ENCODE assay signal across 21 cellular contexts in the genomic region with DNA sequence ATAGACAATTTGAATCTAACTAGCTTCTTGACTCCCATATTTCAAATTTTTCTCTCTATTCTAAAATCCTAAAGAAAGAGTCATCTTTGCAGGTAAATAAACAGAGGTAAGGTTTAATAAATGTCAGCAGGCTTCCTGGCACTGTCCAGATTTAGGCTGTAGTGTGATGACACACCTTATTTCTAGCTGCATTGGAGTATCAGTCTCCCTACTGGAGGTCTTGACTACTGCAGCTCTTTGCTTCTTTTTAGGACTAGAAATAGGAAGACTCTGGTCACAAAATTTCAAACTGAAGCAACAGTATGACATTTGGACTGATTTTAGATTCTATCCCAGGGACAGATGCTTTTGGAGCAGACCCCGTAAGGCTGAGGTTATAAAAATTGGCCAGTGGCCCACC. TPM values are rescaled to one million over a fixed set of nuclear protein-coding genes. Genes with fewer than 3 reads are reported as not detected.
DNase-seq lines count a peak whose midpoint lies in the region; ATAC-seq and TF ChIP-seq lines count a peak whose summit lies in the region.
"Had no signal": no experiment of that assay in that cellular context is flagged by ENCODE, and none has a peak within 500 bp of the region (broad histone marks: within the 10 kb centered on the region; RNA-seq: fewer than 3 reads in every experiment).

No MANE protein-coding gene starts in this region.

- H3K9me2 ChIP-seq in GM23338 (ENCODE audit: insufficient read depth) = no peaks in the 10 kb centered on the region

- no peaks in the 10 kb centered on the region for H3K9me3 ChIP-seq in body of pancreas
- H3K9me3 ChIP-seq: BLaER1, SJCRH30 had no signal

- DNase-seq in GM23338 (ENCODE audit: low spot score) = peak; percentile 18
- peak; percentile 86 for DNase-seq in NCI-H69 (lab: John Stamatoyannopoulos, UW)
- no peak for DNase-seq in endothelial cell (ENCODE audit: low spot score)
- DNase-seq in NCI-H1436 treated with DMSO at 0.1 percent for 48 hours (lab: John Stamatoyannopoulos, UW) = no peak
- no peak for DNase-seq in body of pancreas
- DNase-seq: CD8-positive, alpha-beta T cell; DND-41; NCI-H1048; NCI-H146; NCI-H2029 treated with DMSO at 0.1 percent for 48 hours; NCI-H2171 treated with DMSO at 0.1 percent for 48 hours; NCI-H446; NCI-H748 treated with DMSO at 0.1 percent for 48 hours; SJCRH30 had no signal

- no peaks in the 10 kb centered on the region for H4K20me1 ChIP-seq in GM23338 (replicated peaks; ENCODE audit: insufficient read depth)
- H4K20me1 ChIP-seq: BLaER1 had no signal

- H2AFZ ChIP-seq in GM23338 = no peak overlapping the region

- TF ChIP-seq CTCF in 22Rv1 (IDR thresholded peaks at IDR 0.05) (0 out of 2 replicates have a peak, but pooled peaks have one; percentile 13), GM23338 (conservative IDR thresholded peaks at IDR 0.05; ENCODE audit: low read depth in 2 of 2) (peak in 1 of 2 experiments; percentile 22; a peak in 2 of 4 replicates), endothelial cell (IDR thresholded peaks at IDR 0.05; ENCODE audit: unreplicated experiment) (peak; percentile 17), body of pancreas (IDR thresholded peaks at IDR 0.05) (no peak)

- no peaks in the 10 kb centered on the region for H3K4me1 ChIP-seq in GM23338 (ENCODE audit: insufficient read depth)
- peaks cover 22% of the 10 kb centered on the region for H3K4me1 ChIP-seq in body of pancreas
- H3K4me1 ChIP-seq: SJCRH30 had no signal

- H3K36me3 ChIP-seq in GM23338 (ENCODE audit: insufficient read depth) = no peaks in the 10 kb centered on the region
- H3K36me3 ChIP-seq in body of pancreas (replicated peaks in 1 of 2; ENCODE audit: insufficient read depth in 1 of 2, low read depth in 2 of 2) = no peaks in the 10 kb centered on the region
- H3K36me3 ChIP-seq: BLaER1, SJCRH30 had no signal

- H3K27ac ChIP-seq in 22Rv1 (no peak overlapping the region), GM23338 (ENCODE audit: low read depth) (no peak overlapping the region), body of pancreas (no peak overlapping the region)
- H3K27ac ChIP-seq: BLaER1, SJCRH30 had no signal

- intact Hi-C loops in body of pancreas (cut with DNase I) = no loop called here

- no peak overlapping the region for H3K27ac Mint-ChIP-seq in GM23338
- H3K27ac Mint-ChIP-seq in endothelial cell (ENCODE audit: unreplicated experiment) = no peak overlapping the region
- H3K27ac Mint-ChIP-seq: CD8-positive, alpha-beta T cell had no signal

- no peaks in the 10 kb centered on the region for H3K79me2 ChIP-seq in GM23338 (replicated peaks; ENCODE audit: insufficient read depth)

- H3K4me2 ChIP-seq in GM23338 = no peak overlapping the region

- H3F3A ChIP-seq in GM23338 (replicated peaks; ENCODE audit: low read depth) = no peaks in the 10 kb centered on the region

- WGBS in body of pancreas, 2 donors = 90 to 93% methylated on average over 1 of the region's 1 CpG

- H3K9me3 Mint-ChIP-seq in GM23338 = no peaks in the 10 kb centered on the region
- H3K9me3 Mint-ChIP-seq in endothelial cell (ENCODE audit: unreplicated experiment) = no peaks in the 10 kb centered on the region
- H3K9me3 Mint-ChIP-seq: CD8-positive, alpha-beta T cell had no signal

- ATAC-seq in GM23338 (no peak), body of pancreas (no peak), GM19395 (IDR thresholded peaks at IDR 0.05; ENCODE audit: unreplicated experiment) (no peak)
- ATAC-seq: CD8-positive, alpha-beta T cell had no signal

- no peaks in the 10 kb centered on the region for H3K27me3 Mint-ChIP-seq in GM23338 (ENCODE audit: insufficient read depth, low read depth, poor library complexity)
- H3K27me3 Mint-ChIP-seq in endothelial cell (ENCODE audit: unreplicated experiment) = peaks cover 2% of the 10 kb centered on the region

- H3K4me1 Mint-ChIP-seq in GM23338 (no peaks in the 10 kb centered on the region), endothelial cell (ENCODE audit: unreplicated experiment) (peaks cover 8% of the 10 kb centered on the region)

- H3K4me3 ChIP-seq in GM23338 = no peak overlapping the region
- no peak overlapping the region for H3K4me3 ChIP-seq in body of pancreas
- H3K4me3 ChIP-seq: BLaER1, SJCRH30 had no signal

- H3K27me3 ChIP-seq in GM23338 (ENCODE audit: insufficient read depth) (no peaks in the 10 kb centered on the region), body of pancreas (no peaks in the 10 kb centered on the region)
- H3K27me3 ChIP-seq: BLaER1 had no signal

- H3K36me3 Mint-ChIP-seq in GM23338 (ENCODE audit: low read depth) = no peaks in the 10 kb centered on the region
- peaks cover 4% of the 10 kb centered on the region for H3K36me3 Mint-ChIP-seq in endothelial cell (ENCODE audit: low read depth, unreplicated experiment)
- H3K36me3 Mint-ChIP-seq: CD8-positive, alpha-beta T cell had no signal

- TF ChIP-seq POLR2A in body of pancreas (IDR thresholded peaks at IDR 0.05) = no peak

- no peak overlapping the region for H3K4me3 Mint-ChIP-seq in GM23338
- no peak overlapping the region for H3K4me3 Mint-ChIP-seq in endothelial cell (ENCODE audit: unreplicated experiment)
- H3K4me3 Mint-ChIP-seq: CD8-positive, alpha-beta T cell had no signal

TF ChIP-seq in GM23338, 12 proteins besides CTCF, POLR2A, EP300 and RAD21 (continues in another document):
- no peak for TF ChIP-seq EZH2 (IDR thresholded peaks at IDR 0.05; ENCODE audit: low read depth, unreplicated experiment)
- TF ChIP-seq, protein P1, sequence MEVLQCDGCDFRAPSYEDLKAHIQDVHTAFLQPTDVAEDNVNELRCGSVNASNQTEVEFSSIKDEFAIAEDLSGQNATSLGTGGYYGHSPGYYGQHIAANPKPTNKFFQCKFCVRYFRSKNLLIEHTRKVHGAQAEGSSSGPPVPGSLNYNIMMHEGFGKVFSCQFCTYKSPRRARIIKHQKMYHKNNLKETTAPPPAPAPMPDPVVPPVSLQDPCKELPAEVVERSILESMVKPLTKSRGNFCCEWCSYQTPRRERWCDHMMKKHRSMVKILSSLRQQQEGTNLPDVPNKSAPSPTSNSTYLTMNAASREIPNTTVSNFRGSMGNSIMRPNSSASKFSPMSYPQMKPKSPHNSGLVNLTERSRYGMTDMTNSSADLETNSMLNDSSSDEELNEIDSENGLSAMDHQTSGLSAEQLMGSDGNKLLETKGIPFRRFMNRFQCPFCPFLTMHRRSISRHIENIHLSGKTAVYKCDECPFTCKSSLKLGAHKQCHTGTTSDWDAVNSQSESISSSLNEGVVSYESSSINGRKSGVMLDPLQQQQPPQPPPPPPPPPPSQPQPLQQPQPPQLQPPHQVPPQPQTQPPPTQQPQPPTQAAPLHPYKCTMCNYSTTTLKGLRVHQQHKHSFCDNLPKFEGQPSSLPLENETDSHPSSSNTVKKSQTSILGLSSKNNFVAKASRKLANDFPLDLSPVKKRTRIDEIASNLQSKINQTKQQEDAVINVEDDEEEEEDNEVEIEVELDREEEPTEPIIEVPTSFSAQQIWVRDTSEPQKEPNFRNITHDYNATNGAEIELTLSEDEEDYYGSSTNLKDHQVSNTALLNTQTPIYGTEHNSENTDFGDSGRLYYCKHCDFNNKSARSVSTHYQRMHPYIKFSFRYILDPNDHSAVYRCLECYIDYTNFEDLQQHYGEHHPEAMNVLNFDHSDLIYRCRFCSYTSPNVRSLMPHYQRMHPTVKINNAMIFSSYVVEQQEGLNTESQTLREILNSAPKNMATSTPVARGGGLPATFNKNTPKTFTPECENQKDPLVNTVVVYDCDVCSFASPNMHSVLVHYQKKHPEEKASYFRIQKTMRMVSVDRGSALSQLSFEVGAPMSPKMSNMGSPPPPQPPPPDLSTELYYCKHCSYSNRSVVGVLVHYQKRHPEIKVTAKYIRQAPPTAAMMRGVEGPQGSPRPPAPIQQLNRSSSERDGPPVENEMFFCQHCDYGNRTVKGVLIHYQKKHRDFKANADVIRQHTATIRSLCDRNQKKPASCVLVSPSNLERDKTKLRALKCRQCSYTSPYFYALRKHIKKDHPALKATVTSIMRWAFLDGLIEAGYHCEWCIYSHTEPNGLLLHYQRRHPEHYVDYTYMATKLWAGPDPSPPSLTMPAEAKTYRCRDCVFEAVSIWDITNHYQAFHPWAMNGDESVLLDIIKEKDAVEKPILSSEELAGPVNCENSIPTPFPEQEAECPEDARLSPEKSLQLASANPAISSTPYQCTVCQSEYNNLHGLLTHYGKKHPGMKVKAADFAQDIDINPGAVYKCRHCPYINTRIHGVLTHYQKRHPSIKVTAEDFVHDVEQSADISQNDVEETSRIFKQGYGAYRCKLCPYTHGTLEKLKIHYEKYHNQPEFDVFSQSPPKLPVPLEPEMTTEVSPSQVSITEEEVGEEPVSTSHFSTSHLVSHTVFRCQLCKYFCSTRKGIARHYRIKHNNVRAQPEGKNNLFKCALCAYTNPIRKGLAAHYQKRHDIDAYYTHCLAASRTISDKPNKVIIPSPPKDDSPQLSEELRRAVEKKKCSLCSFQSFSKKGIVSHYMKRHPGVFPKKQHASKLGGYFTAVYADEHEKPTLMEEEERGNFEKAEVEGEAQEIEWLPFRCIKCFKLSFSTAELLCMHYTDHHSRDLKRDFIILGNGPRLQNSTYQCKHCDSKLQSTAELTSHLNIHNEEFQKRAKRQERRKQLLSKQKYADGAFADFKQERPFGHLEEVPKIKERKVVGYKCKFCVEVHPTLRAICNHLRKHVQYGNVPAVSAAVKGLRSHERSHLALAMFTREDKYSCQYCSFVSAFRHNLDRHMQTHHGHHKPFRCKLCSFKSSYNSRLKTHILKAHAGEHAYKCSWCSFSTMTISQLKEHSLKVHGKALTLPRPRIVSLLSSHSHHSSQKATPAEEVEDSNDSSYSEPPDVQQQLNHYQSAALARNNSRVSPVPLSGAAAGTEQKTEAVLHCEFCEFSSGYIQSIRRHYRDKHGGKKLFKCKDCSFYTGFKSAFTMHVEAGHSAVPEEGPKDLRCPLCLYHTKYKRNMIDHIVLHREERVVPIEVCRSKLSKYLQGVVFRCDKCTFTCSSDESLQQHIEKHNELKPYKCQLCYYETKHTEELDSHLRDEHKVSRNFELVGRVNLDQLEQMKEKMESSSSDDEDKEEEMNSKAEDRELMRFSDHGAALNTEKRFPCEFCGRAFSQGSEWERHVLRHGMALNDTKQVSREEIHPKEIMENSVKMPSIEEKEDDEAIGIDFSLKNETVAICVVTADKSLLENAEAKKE (CRISPR knock-in tag; IDR thresholded peaks at IDR 0.05) = no peak
- TF ChIP-seq, protein P2, sequence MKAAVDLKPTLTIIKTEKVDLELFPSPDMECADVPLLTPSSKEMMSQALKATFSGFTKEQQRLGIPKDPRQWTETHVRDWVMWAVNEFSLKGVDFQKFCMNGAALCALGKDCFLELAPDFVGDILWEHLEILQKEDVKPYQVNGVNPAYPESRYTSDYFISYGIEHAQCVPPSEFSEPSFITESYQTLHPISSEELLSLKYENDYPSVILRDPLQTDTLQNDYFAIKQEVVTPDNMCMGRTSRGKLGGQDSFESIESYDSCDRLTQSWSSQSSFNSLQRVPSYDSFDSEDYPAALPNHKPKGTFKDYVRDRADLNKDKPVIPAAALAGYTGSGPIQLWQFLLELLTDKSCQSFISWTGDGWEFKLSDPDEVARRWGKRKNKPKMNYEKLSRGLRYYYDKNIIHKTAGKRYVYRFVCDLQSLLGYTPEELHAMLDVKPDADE (IDR thresholded peaks at IDR 0.05) = no peak
- no peak for TF ChIP-seq ZNF114 (CRISPR knock-in tag; IDR thresholded peaks at IDR 0.05)
- TF ChIP-seq STAT1 (IDR thresholded peaks at IDR 0.05; ENCODE audit: unreplicated experiment) = no peak

RNA-seq across cellular contexts. Expression of a gene that starts 40.7 kb away (rescaled TPM):
- not detected in 2 replicates for total RNA-seq in GM23338 (2014; rRNA removed; shearing (Covaris generic))
- not detected in 2 replicates for polyA plus RNA-seq in GM23338 (2016; fragmentation: Nextera tagmentation; extraction: Ambion mirVana)
- 2.2 TPM for total RNA-seq in endothelial cell (ENCODE audit: unreplicated experiment)
- not detected for total RNA-seq in body of pancreas
- total RNA-seq: A673; CD8-positive, alpha-beta T cell; HT-29; MCF 10A; SJCRH30; T-helper 1 cell treated with Interleukin-12 subunit alpha and Interleukin-12 subunit beta and Interleukin-4 antibody, amounts not matched to agents 30 ng/mL and 1 ng/mL, for 36 hours had no signal

Comparison
In these comparisons a context has a peak if more than half of its experiments do, and no peak if none do; other contexts are left out.
1. CTCF ChIP-seq: peak in 22Rv1 (single experiment) and endothelial cell (single experiment); none in body of pancreas (0 of 7).
2. DNase-seq: peak in GM23338 (single experiment) and NCI-H69 (single experiment); none in endothelial cell (single experiment), NCI-H1436 treated with DMSO at 0.1 percent for 48 hours (single experiment) and body of pancreas (0 of 4).